In the genomic region with DNA sequence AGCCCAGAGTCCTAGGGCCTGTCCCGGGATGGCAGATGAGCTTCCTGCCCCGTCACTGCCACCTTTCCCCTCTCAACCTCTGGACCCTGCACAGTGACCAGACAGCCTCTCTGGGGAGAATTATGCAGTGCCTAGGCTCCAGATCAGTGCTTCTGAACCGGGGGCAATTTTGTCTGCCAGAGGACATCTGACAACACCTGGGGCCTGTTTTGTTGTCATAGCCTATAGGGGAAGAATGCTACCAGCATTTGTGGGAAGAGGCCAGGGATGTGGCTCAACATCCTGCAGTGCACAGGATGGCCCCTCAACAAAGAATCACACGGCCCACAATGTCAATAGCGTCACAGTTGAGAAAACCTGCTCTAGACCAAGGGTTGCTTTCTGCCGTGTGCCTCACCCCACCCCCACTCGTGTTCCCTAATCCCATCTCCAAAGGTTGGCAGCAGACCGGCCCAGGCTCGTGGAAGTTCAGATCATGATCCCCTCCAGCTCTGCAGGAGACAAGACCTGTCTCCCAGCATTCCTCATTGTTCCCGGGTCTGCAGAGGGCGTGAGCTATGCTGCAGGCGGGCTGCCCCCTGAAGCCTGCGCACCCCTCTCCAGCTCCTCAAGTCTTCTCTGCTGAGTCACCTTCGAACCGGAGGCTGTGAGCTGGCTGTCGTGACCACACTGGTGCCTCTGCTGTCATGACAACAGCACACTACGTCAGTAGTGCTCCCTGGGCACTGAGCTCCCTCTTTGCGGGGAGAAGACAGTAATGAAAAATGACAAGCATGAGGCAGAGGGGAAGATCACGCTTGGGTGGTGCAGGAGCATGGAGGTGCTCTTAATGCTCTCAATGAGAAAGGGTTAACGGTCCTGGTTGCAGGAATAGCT, we compare ENCODE assay signal across 8 cellular contexts. TPM values are rescaled to one million over a fixed set of nuclear protein-coding genes. Genes with fewer than 3 reads are reported as not detected.
DNase-seq lines count a peak whose midpoint lies in the region; ATAC-seq and TF ChIP-seq lines count a peak whose summit lies in the region.

No MANE protein-coding gene starts in this region.

- 30 to 35% methylated on average over 16 to 19 of the region's 20 CpGs for WGBS in mesodermal cell (ENCODE audit: insufficient coverage in 2 of 2), 2 experiments

- peak overlapping the region; percentile 96 for H3K27ac ChIP-seq in mesodermal cell (ENCODE audit: low read depth, low read length, severe bottlenecking)

- peaks cover 0 to 5% (median 2%) of the 10 kb centered on the region in 3 donors for H3K27me3 Mint-ChIP-seq in CD14-positive monocyte (ENCODE audit: low read depth in 3 of 3)
- no peaks in the 10 kb centered on the region for H3K27me3 Mint-ChIP-seq in effector memory CD8-positive, alpha-beta T cell

- H3K4me1 ChIP-seq in HAP-1 (peaks cover 26% of the 10 kb centered on the region), mesodermal cell (ENCODE audit: control insufficient read depth, insufficient read depth, low read length, poor library complexity, severe bottlenecking) (peaks cover 33% of the 10 kb centered on the region)

- H3K27me3 ChIP-seq in HAP-1 (ENCODE audit: low read depth) = no peaks in the 10 kb centered on the region

- H3K27ac Mint-ChIP-seq in CD14-positive monocyte = peak overlapping the region; percentile 94 to 99 (median 96)
- H3K27ac Mint-ChIP-seq in effector memory CD8-positive, alpha-beta T cell = peak overlapping the region; percentile 100

- H3K4me1 Mint-ChIP-seq in CD14-positive monocyte = peaks cover 40% of the 10 kb centered on the region
- peaks cover 35 to 40% of the 10 kb centered on the region in 2 donors for H3K4me1 Mint-ChIP-seq in effector memory CD8-positive, alpha-beta T cell (ENCODE audit: low read depth in 2 of 2)

- H3K36me3 ChIP-seq in HAP-1 (replicated peaks) (peaks cover 85% of the 10 kb centered on the region), mesodermal cell (ENCODE audit: control insufficient read depth, insufficient read depth, low read length) (peaks cover 73% of the 10 kb centered on the region)

- H3K9me3 ChIP-seq in HAP-1 = no peaks in the 10 kb centered on the region
- H3K9me3 ChIP-seq in mesodermal cell (ENCODE audit: control insufficient read depth, low read length) = no peaks in the 10 kb centered on the region

- H3K4me3 ChIP-seq in HAP-1 (peak overlapping the region; percentile 96), mesodermal cell (ENCODE audit: extremely low read depth, insufficient read depth, low read length, poor library complexity, severe bottlenecking) (peak overlapping the region; percentile 96)

- peaks cover 48 to 59% of the 10 kb centered on the region in 2 donors for H3K36me3 Mint-ChIP-seq in CD14-positive monocyte
- peaks cover 80% of the 10 kb centered on the region for H3K36me3 Mint-ChIP-seq in effector memory CD8-positive, alpha-beta T cell (ENCODE audit: insufficient read depth)

- peak; percentile 83 for DNase-seq in CD14-positive monocyte (ENCODE audit: low spot score)
- DNase-seq in HAP-1 (ENCODE audit: low spot score in 2 of 2) = peak; percentile 24 to 51
- DNase-seq in NOMO-1 (lab: John Stamatoyannopoulos, UW; ENCODE audit: unreplicated experiment in 2 of 2) = peak; percentile 72 to 85
- DNase-seq in activated CD8-positive, alpha-beta memory T cell treated with anti-CD3 and anti-CD28 coated beads for 4 hours (ENCODE audit: low read depth in 2 of 2) = peak; percentile 73 to 83
- peak; percentile 73 to 80 (median 75) for DNase-seq in effector memory CD8-positive, alpha-beta T cell
- peak; percentile 69 for DNase-seq in stimulated activated CD8-positive, alpha-beta memory T cell treated with anti-CD3 and anti-CD28 coated beads, Interleukin-12 subunit alpha, Interleukin-12 subunit beta, amount 100 ng/mL, for 4 hours (ENCODE audit: low read depth)
- no peak for DNase-seq in NCI-H1930 (lab: John Stamatoyannopoulos, UW)

- TF ChIP-seq CTCF in CD14-positive monocyte (IDR thresholded peaks at IDR 0.05) = no peak

- in situ Hi-C loops in HAP-1 (cut with MboI; ENCODE audit: low sequenced_read_pairs) = no loop called here

- no peaks in the 10 kb centered on the region for H3K9me3 Mint-ChIP-seq in CD14-positive monocyte
- no peaks in the 10 kb centered on the region for H3K9me3 Mint-ChIP-seq in effector memory CD8-positive, alpha-beta T cell

- intact Hi-C loops in CD14-positive monocyte (cut with micrococcal nuclease) = loop anchor here (5.0 to 10.0 kb wide), 3 partner anchors 35 to 423 kb away; a partner anchor contains a TSS

- ATAC-seq in effector memory CD8-positive, alpha-beta T cell (replicated peaks) = peak; percentile 67

- peak overlapping the region; percentile 94 to 98 for H3K4me3 Mint-ChIP-seq in CD14-positive monocyte
- H3K4me3 Mint-ChIP-seq in effector memory CD8-positive, alpha-beta T cell = peak overlapping the region; percentile 98 to 99

RNA-seq across cellular contexts. Expression of a gene that starts 2.0 kb away (rescaled TPM):
- 1,000 to 10,000 TPM; 2,879 to 3,427 TPM for polyA plus RNA-seq in CD14-positive monocyte
- 4,059 TPM for polyA plus RNA-seq in mesodermal cell (2013, experiment 1 of 2)
- polyA plus RNA-seq in mesodermal cell (2013, experiment 2 of 2) = 3,444 TPM

RNA-seq across cellular contexts. Expression of a gene that starts 23.6 kb away (rescaled TPM):
- polyA plus RNA-seq in CD14-positive monocyte = 10 to 100 TPM; 10.7 to 11.1 TPM
- polyA plus RNA-seq in mesodermal cell (2013, experiment 1 of 2) = 17.7 TPM
- 14.3 TPM for polyA plus RNA-seq in mesodermal cell (2013, experiment 2 of 2)

RNA-seq across cellular contexts. Expression of a gene that starts 35.8 kb away (rescaled TPM):
- polyA plus RNA-seq in CD14-positive monocyte = 1 to 10 TPM; 3.9 to 5.7 TPM
- 34.8 TPM for polyA plus RNA-seq in mesodermal cell (2013, experiment 1 of 2)
- polyA plus RNA-seq in mesodermal cell (2013, experiment 2 of 2) = 34.5 TPM

RNA-seq across cellular contexts. Expression of a gene that starts 38.4 kb away (rescaled TPM):
- polyA plus RNA-seq in CD14-positive monocyte = 1 to 10 TPM; 6.2 to 8.3 TPM
- 98.3 TPM for polyA plus RNA-seq in mesodermal cell (2013, experiment 1 of 2)
- polyA plus RNA-seq in mesodermal cell (2013, experiment 2 of 2) = 88.4 TPM

RNA-seq across cellular contexts. Expression of a gene that starts 39.2 kb away (rescaled TPM):
- 100 to 1,000 TPM; 189 to 238 TPM for polyA plus RNA-seq in CD14-positive monocyte
- polyA plus RNA-seq in mesodermal cell (2013, experiment 1 of 2) = 259 TPM
- polyA plus RNA-seq in mesodermal cell (2013, experiment 2 of 2) = 255 TPM

Comparison
In these comparisons a context has a peak if more than half of its experiments do, and no peak if none do; other contexts are left out.
1. DNase-seq: peak in CD14-positive monocyte (single experiment), HAP-1 (2 of 2), NOMO-1 (2 of 2), activated CD8-positive, alpha-beta memory T cell treated with anti-CD3 and anti-CD28 coated beads for 4 hours (2 of 2), effector memory CD8-positive, alpha-beta T cell (3 of 3) and stimulated activated CD8-positive, alpha-beta memory T cell treated with anti-CD3 and anti-CD28 coated beads, Interleukin-12 subunit alpha, Interleukin-12 subunit beta, amount 100 ng/mL, for 4 hours (single experiment); none in NCI-H1930 (0 of 2).